In the genomic region with DNA sequence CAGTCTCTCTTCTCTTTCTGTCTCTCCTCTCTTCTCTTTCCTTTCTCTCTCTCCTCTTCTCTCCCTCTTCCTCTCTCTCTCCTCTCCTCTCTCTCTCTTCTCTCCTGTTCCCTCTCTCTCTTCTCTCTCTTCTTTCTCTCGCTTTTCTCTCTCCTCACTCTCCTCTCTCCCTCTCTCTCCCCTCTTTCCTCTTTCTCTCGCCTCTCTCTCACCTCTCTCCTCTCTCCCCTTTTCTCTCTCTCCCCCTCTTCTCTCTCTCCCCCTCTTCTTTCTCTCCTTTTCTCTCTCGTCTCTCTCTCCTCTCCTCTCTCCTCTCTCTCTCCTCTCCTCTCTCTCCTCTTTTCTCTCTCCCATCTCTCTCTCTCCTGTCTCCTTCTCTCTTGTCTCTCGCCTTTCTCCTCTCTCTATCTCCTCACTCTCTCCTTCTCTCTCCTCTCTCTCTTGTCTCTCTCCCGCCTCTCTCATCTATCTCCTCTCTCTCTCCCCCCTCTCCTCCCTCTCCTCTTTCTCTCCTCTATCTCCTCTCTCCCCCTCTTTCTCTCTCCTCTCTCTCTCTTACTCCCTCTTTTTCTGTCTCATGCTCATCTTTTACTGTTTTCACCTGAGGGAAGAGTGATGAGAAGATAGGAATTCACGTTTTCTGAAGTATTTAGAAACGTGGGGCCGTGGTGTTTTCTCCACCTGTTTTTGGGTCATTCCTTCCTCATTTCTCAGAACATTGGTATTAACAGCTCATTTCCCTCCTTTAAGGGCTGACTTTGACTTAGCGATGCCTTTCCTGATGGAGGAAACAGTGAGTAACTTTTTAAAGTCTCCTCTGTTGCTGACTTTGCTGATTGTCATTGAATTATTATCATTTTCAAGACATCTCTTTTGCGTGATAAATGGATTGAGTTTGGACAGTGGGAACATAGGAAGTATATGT, we compare ENCODE assay signal across 9 cellular contexts.
DNase-seq lines count a peak whose midpoint lies in the region; ATAC-seq and TF ChIP-seq lines count a peak whose summit lies in the region.
"Had no signal": no experiment of that assay in that cellular context is flagged by ENCODE, and none has a peak within 500 bp of the region (broad histone marks: within the 10 kb centered on the region; RNA-seq: fewer than 3 reads in every experiment).

No MANE protein-coding gene starts in this region.

- peak overlapping the region; percentile 82 for H3K4me2 ChIP-seq in fibroblast of lung (ENCODE audit: extremely low read depth, insufficient read depth, low read length)

- DNase-seq in RWPE2 (ENCODE audit: low spot score) (no peak), fibroblast of lung (ENCODE audit: low read depth in 2 of 2) (peak; percentile 12 to 26), NK-92 (lab: John Stamatoyannopoulos, UW; ENCODE audit: unreplicated experiment) (no peak), germinal center (ENCODE audit: low spot score) (no peak), hepatic stellate cell (ENCODE audit: low spot score) (no peak)
- DNase-seq: stimulated activated CD4-positive, alpha-beta T cell treated with anti-CD3 and anti-CD28 coated beads, Interleukin-4, amount 100 ng/mL, for 24 hours had no signal

- H3K9me3 ChIP-seq in RWPE2 (ENCODE audit: severe bottlenecking): no peaks in the 10 kb centered on the region
- H3K9me3 ChIP-seq in fibroblast of lung (ENCODE audit: control insufficient read depth, insufficient read depth, low read depth, low read length): no peaks in the 10 kb centered on the region

- H2AFZ ChIP-seq in fibroblast of lung (ENCODE audit: low read length): peak overlapping the region; percentile 30

- TF ChIP-seq CTCF in RWPE2 (IDR thresholded peaks at IDR 0.05; ENCODE audit: poor library complexity, severe bottlenecking) (no peak), fibroblast of lung (conservative IDR thresholded peaks at IDR 0.05 in 1 of 2, IDR thresholded peaks at IDR 0.05 in 1 of 2; ENCODE audit: low read depth in 1 of 2, low read length in 2 of 2) (no peak)

- peaks cover 4% of the 10 kb centered on the region for H3K79me2 ChIP-seq in fibroblast of lung (ENCODE audit: control insufficient read depth, insufficient read depth, low read length)

- H3K4me1 ChIP-seq in RWPE2 (ENCODE audit: insufficient read depth, poor library complexity, severe bottlenecking) (peaks cover 5% of the 10 kb centered on the region), fibroblast of lung (ENCODE audit: control insufficient read depth, extremely low read depth, insufficient read depth, low read length) (peaks cover 2% of the 10 kb centered on the region), rectal smooth muscle tissue (ENCODE audit: control insufficient read depth, insufficient read depth, low read length) (no peaks in the 10 kb centered on the region)

- ATAC-seq in RWPE2 (ENCODE audit: low read depth) (no peak), HG02852 (IDR thresholded peaks at IDR 0.05; ENCODE audit: unreplicated experiment) (no peak)

- no peak overlapping the region for H3K9ac ChIP-seq in fibroblast of lung (ENCODE audit: insufficient read depth, low read length)
- H3K9ac ChIP-seq in rectal smooth muscle tissue (ENCODE audit: low read length): no peak overlapping the region

- no peaks in the 10 kb centered on the region for H4K20me1 ChIP-seq in fibroblast of lung (ENCODE audit: control insufficient read depth, extremely low read depth, insufficient read depth, low read length)

- H3K4me3 ChIP-seq in GM08714 (ENCODE audit: low read length) (peak overlapping the region; percentile 87), RWPE2 (ENCODE audit: severe bottlenecking) (peak overlapping the region; percentile 69), fibroblast of lung (replicated peaks in 1 of 4; ENCODE audit: control extremely low read depth in 1 of 4, insufficient read depth in 1 of 4, low read depth in 3 of 4, low read length in 4 of 4) (peak overlapping the region; percentile 79 to 93 (median 90)), rectal smooth muscle tissue (ENCODE audit: low read length) (peak overlapping the region; percentile 78)

- peak overlapping the region; percentile 53 for H3K27ac ChIP-seq in RWPE2 (ENCODE audit: poor library complexity, severe bottlenecking)
- H3K27ac ChIP-seq in fibroblast of lung (ENCODE audit: insufficient read depth, low read length): no peak overlapping the region
- H3K27ac ChIP-seq in rectal smooth muscle tissue (ENCODE audit: low read depth, low read length): no peak overlapping the region

- H3K27me3 ChIP-seq in RWPE2 (ENCODE audit: insufficient read depth, poor library complexity, severe bottlenecking) (no peaks in the 10 kb centered on the region), fibroblast of lung (ENCODE audit: control insufficient read depth, insufficient read depth, low read length) (no peaks in the 10 kb centered on the region), rectal smooth muscle tissue (ENCODE audit: control insufficient read depth, insufficient read depth, low read length) (no peaks in the 10 kb centered on the region)

- H3K36me3 ChIP-seq in RWPE2 (ENCODE audit: low read depth) (peaks cover 31% of the 10 kb centered on the region), fibroblast of lung (ENCODE audit: control insufficient read depth, insufficient read depth, low read length) (no peaks in the 10 kb centered on the region), rectal smooth muscle tissue (ENCODE audit: control insufficient read depth, insufficient read depth, low read length) (no peaks in the 10 kb centered on the region)

Comparison
In these comparisons a context has a peak if more than half of its experiments do, and no peak if none do; other contexts are left out.
1. DNase-seq: peak in fibroblast of lung (2 of 2); none in RWPE2 (single experiment), NK-92 (single experiment), germinal center (single experiment) and hepatic stellate cell (single experiment).
2. Peak in every context shown above with its lines, with median percentiles within 50 percentile points of each other: H3K4me3 ChIP-seq.